8 cellular contexts compared by ENCODE assay signal in genomic region chr15:92714457-92715401, GRCh38. TPM values are rescaled to one million over a fixed set of nuclear protein-coding genes. Genes with fewer than 3 reads are reported as not detected.
DNase-seq lines count a peak whose midpoint lies in the region; ATAC-seq and TF ChIP-seq lines count a peak whose summit lies in the region.

No MANE protein-coding gene starts in this region.

- DNase-seq in NCI-H526 (lab: John Stamatoyannopoulos, UW) (peak; percentile 53 to 94), dorsolateral prefrontal cortex (peak in 9 of 10 donors; percentile 55 to 83 (median 75)), right lobe of liver (peak; percentile 64 to 70 (median 67))
- DNase-seq in activated CD4-positive, alpha-beta T cell treated with anti-CD3 and anti-CD28 coated beads, Interleukin-2, amount 50 U/mL, for 24 hours (ENCODE audit: low read depth in 1 of 2, low spot score in 1 of 2): peak; percentile 53 to 76
- peak; percentile 80 for DNase-seq in stimulated activated CD4-positive, alpha-beta T cell treated with anti-CD3 and anti-CD28 coated beads, Interleukin-4, amount 100 ng/mL, for 24 hours

- H3K4me1 ChIP-seq in ACC112 (ENCODE audit: control insufficient read depth, insufficient read depth, low read length, unreplicated experiment) (no peaks in the 10 kb centered on the region), right lobe of liver (peaks cover 0 to 7% (median 0%) of the 10 kb centered on the region in 4 donors)

- 2% methylated on average over 34 of the region's 62 CpGs for WGBS in right lobe of liver (ENCODE audit: insufficient coverage, low coverage, low lambda C conversion rate, missing lambda C conversion rate)

- TF ChIP-seq CTCF in dorsolateral prefrontal cortex (IDR thresholded peaks at IDR 0.05 in 54 of 56, conservative IDR thresholded peaks at IDR 0.05 in 2 of 56; ENCODE audit: low read depth in 1 of 56, partially characterized antibody in 56 of 56): peak; percentile 80 to 98 (median 92)
- peak; percentile 76 to 95 (median 84) for TF ChIP-seq CTCF in right lobe of liver (IDR thresholded peaks at IDR 0.05)

- no peak for TF ChIP-seq POLR2A in right lobe of liver (IDR thresholded peaks at IDR 0.05)

- H3K36me3 ChIP-seq in ACC112 (ENCODE audit: insufficient read depth, low read length) (no peaks in the 10 kb centered on the region), right lobe of liver (no peaks in the 10 kb centered on the region)

- H3K27ac ChIP-seq in ACC112 (ENCODE audit: low read depth, low read length) (no peak overlapping the region), dorsolateral prefrontal cortex (peak overlapping the region; percentile 13 to 90 (median 80)), right lobe of liver (peak overlapping the region in 2 of 3 donors; percentile 22 to 56)

- H3K79me2 ChIP-seq in ACC112 (ENCODE audit: control insufficient read depth, insufficient read depth, low read length, unreplicated experiment): no peaks in the 10 kb centered on the region

- intact Hi-C loops in dorsolateral prefrontal cortex (cut with DNase I): loop anchor here (2.0 to 10.0 kb wide), 5 partner anchors 190 to 617 kb away; partner anchors contain the start of gene CHD2 (in 1 of the 2)
- intact Hi-C loops in right lobe of liver (cut with DNase I): no loop called here

- peak; percentile 76 for ATAC-seq in GM18858 (IDR thresholded peaks at IDR 0.05; ENCODE audit: unreplicated experiment)
- ATAC-seq in HG03196 (IDR thresholded peaks at IDR 0.05; ENCODE audit: unreplicated experiment): peak; percentile 87
- peak; percentile 93 to 98 (median 96) for ATAC-seq in right lobe of liver

- H2AFZ ChIP-seq in ACC112 (ENCODE audit: low read length, unreplicated experiment): peak overlapping the region; percentile 95

- H3K27me3 ChIP-seq in ACC112 (ENCODE audit: insufficient read depth, low read length) (peaks cover 3% of the 10 kb centered on the region; the same call in 1 of the 2 replicates), dorsolateral prefrontal cortex (no peaks in the 10 kb centered on the region), right lobe of liver (no peaks in the 10 kb centered on the region)

- H3K9me3 ChIP-seq in right lobe of liver: no peaks in the 10 kb centered on the region

- peak overlapping the region; percentile 80 for H3K4me3 ChIP-seq in ACC112 (ENCODE audit: low read depth, low read length)
- peak overlapping the region; percentile 48 to 89 (median 72) for H3K4me3 ChIP-seq in dorsolateral prefrontal cortex
- H3K4me3 ChIP-seq in right lobe of liver: peak overlapping the region; percentile 40 to 54 (median 52)

RNA-seq across cellular contexts. Expression of gene FAM174B, which starts 59.2 kb away (rescaled TPM):
- total RNA-seq in dorsolateral prefrontal cortex (10 to 100 TPM; 17.4 to 51.5 (median 33.1) TPM), right lobe of liver (10 to 100 TPM in 1 of 6 experiments, 1 to 10 TPM in 5; 2.0 to 11.9 (median 4.7) TPM)

Comparison
In these comparisons a context has a peak if more than half of its experiments do, and no peak if none do; other contexts are left out.
1. intact Hi-C loops: an anchor here in dorsolateral prefrontal cortex (2.0 to 10.0 kb wide); none called in right lobe of liver.